ENCODE assay signal across 27 cellular contexts in the genomic region with DNA sequence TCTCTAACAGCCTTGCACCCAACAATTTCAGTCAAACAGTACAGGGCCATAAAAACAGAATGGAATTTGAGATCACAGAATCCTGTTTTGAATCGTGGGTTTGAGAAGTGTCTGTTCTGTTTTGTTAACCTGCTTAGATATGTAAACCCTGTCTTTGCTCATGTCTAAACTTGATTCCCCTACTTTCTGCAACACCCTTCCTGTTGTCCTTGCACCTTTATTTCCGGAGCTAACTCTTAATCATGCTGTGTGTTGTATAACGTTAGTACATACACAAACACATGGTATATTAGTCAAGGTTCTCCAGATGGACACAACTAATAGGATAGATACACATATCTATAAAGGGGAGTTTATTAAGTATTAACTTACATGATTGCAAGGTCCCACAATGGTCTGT.
"Had no signal": no experiment of that assay in that cellular context is flagged by ENCODE, and none has a peak within 500 bp of the region (broad histone marks: within the 10 kb centered on the region; RNA-seq: fewer than 3 reads in every experiment).

No MANE protein-coding gene starts in this region.

- H3K4me3 ChIP-seq: adrenal gland, body of pancreas, coronary artery, dorsolateral prefrontal cortex, gastrocnemius medialis, heart left ventricle had no signal

- H3K36me3 ChIP-seq: adrenal gland, gastrocnemius medialis, heart left ventricle had no signal

- H3K9me3 ChIP-seq: adrenal gland, body of pancreas, gastrocnemius medialis, heart left ventricle had no signal

- ATAC-seq: activated CD4-positive, alpha-beta T cell treated with anti-CD3 and anti-CD28 coated beads for 36 hours; activated CD8-positive, alpha-beta memory T cell treated with anti-CD3 and anti-CD28 coated beads, Interleukin-2, amount 10 ng/mL, durations not matched to agents 7 days and 5 days; activated CD8-positive, alpha-beta T cell treated with anti-CD3 and anti-CD28 coated beads, Interleukin-2, amount 10 ng/mL, durations not matched to agents 7 days and 5 days; activated naive CD8-positive, alpha-beta T cell treated with anti-CD3 and anti-CD28 coated beads, Interleukin-2, amount 50 U/mL, for 24 hours; body of pancreas; gastrocnemius medialis; heart left ventricle had no signal

- H3K4me1 ChIP-seq: adrenal gland, body of pancreas, gastrocnemius medialis, heart left ventricle had no signal

- H3K27ac ChIP-seq: adrenal gland, body of pancreas, coronary artery, dorsolateral prefrontal cortex, gastrocnemius medialis, heart left ventricle had no signal

- H3K27me3 ChIP-seq: adrenal gland, body of pancreas, dorsolateral prefrontal cortex, gastrocnemius medialis, heart left ventricle had no signal

- DNase-seq: activated CD4-positive, alpha-beta memory T cell treated with anti-CD3 and anti-CD28 coated beads for 36 hours; activated CD4-positive, alpha-beta T cell treated with anti-CD3 and anti-CD28 coated beads for 36 hours; activated CD4-positive, alpha-beta T cell treated with anti-CD3 and anti-CD28 coated beads, Interleukin-2, amount 10 ng/mL, durations not matched to agents 24 days and 14 days; activated CD4-positive, CD25-positive, alpha-beta regulatory T cell; activated CD4-positive, CD25-positive, alpha-beta regulatory T cell treated with anti-CD3 and anti-CD28 coated beads, Interleukin-2, amount 50 U/mL, for 72 hours; activated CD8-positive, alpha-beta memory T cell treated with anti-CD3 and anti-CD28 coated beads, Interleukin-2, amount 10 ng/mL, durations not matched to agents 7 days and 5 days; activated CD8-positive, alpha-beta memory T cell treated with anti-CD3 and anti-CD28 coated beads, Interleukin-2, amount 50 U/mL, for 4 hours; activated CD8-positive, alpha-beta T cell treated with anti-CD3 and anti-CD28 coated beads, Interleukin-2, amount 10 ng/mL, durations not matched to agents 7 days and 5 days; activated effector memory CD4-positive, alpha-beta T cell treated with anti-CD3 and anti-CD28 coated beads, Interleukin-2, amount 50 U/mL, for 16 hours; activated naive CD4-positive, alpha-beta T cell treated with anti-CD3 and anti-CD28 coated beads for 36 hours; activated naive CD8-positive, alpha-beta T cell treated with anti-CD3 and anti-CD28 coated beads for 36 hours; activated naive CD8-positive, alpha-beta T cell treated with anti-CD3 and anti-CD28 coated beads, Interleukin-2, amount 50 U/mL, for 24 hours; activated T-cell treated with anti-CD3 and anti-CD28 coated beads, Interleukin-2, amount 50 U/mL, for 1 hour; activated T-cell treated with anti-CD3 and anti-CD28 coated beads, Interleukin-2, amount 50 U/mL, for 48 hours; adrenal gland; amygdala; aorta; body of pancreas; dorsolateral prefrontal cortex; effector memory CD4-positive, alpha-beta T cell; endodermal cell; foreskin fibroblast; gastrocnemius medialis; glutamatergic neuron; heart left ventricle; T-helper 2 cell had no signal
